Comparison of ENCODE assay signal across 1 cellular context in the genomic region with DNA sequence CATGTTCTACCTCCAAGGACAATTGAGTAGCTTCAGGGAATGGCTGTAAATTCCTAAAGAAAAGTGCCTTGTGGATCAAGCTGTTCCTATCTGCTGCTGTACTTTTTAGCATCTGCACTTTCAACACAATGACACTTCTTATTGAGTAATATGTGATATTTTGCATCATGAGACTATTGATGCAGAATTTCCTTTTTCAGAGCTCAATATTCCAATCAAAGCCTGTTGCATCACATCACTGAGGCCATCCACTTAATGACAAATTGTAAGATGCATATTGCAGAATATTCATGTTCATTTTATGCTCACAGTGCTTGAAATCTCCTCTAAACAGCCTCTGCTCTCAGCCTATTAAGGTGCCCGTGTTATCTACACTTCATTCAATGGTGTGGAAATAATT.
TF ChIP-seq lines count a peak whose summit lies in the region.

No MANE protein-coding gene starts in this region.

TF ChIP-seq in SK-N-SH, 30 proteins besides CTCF, POLR2A, EP300 and RAD21 (continued from another document):
- TF ChIP-seq, protein P1, sequence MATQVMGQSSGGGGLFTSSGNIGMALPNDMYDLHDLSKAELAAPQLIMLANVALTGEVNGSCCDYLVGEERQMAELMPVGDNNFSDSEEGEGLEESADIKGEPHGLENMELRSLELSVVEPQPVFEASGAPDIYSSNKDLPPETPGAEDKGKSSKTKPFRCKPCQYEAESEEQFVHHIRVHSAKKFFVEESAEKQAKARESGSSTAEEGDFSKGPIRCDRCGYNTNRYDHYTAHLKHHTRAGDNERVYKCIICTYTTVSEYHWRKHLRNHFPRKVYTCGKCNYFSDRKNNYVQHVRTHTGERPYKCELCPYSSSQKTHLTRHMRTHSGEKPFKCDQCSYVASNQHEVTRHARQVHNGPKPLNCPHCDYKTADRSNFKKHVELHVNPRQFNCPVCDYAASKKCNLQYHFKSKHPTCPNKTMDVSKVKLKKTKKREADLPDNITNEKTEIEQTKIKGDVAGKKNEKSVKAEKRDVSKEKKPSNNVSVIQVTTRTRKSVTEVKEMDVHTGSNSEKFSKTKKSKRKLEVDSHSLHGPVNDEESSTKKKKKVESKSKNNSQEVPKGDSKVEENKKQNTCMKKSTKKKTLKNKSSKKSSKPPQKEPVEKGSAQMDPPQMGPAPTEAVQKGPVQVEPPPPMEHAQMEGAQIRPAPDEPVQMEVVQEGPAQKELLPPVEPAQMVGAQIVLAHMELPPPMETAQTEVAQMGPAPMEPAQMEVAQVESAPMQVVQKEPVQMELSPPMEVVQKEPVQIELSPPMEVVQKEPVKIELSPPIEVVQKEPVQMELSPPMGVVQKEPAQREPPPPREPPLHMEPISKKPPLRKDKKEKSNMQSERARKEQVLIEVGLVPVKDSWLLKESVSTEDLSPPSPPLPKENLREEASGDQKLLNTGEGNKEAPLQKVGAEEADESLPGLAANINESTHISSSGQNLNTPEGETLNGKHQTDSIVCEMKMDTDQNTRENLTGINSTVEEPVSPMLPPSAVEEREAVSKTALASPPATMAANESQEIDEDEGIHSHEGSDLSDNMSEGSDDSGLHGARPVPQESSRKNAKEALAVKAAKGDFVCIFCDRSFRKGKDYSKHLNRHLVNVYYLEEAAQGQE (IDR thresholded peaks at IDR 0.05; ENCODE audit: low read depth, low read length) = no peak
- TF ChIP-seq JUND (IDR thresholded peaks at IDR 0.05) = no peak
- TF ChIP-seq, protein P2, sequence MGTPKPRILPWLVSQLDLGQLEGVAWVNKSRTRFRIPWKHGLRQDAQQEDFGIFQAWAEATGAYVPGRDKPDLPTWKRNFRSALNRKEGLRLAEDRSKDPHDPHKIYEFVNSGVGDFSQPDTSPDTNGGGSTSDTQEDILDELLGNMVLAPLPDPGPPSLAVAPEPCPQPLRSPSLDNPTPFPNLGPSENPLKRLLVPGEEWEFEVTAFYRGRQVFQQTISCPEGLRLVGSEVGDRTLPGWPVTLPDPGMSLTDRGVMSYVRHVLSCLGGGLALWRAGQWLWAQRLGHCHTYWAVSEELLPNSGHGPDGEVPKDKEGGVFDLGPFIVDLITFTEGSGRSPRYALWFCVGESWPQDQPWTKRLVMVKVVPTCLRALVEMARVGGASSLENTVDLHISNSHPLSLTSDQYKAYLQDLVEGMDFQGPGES (IDR thresholded peaks at IDR 0.05; ENCODE audit: low read depth, low read length) = no peak
- TF ChIP-seq CHD2 (IDR thresholded peaks at IDR 0.05; ENCODE audit: low read length, partially characterized antibody) = no peak
- TF ChIP-seq, protein P3, sequence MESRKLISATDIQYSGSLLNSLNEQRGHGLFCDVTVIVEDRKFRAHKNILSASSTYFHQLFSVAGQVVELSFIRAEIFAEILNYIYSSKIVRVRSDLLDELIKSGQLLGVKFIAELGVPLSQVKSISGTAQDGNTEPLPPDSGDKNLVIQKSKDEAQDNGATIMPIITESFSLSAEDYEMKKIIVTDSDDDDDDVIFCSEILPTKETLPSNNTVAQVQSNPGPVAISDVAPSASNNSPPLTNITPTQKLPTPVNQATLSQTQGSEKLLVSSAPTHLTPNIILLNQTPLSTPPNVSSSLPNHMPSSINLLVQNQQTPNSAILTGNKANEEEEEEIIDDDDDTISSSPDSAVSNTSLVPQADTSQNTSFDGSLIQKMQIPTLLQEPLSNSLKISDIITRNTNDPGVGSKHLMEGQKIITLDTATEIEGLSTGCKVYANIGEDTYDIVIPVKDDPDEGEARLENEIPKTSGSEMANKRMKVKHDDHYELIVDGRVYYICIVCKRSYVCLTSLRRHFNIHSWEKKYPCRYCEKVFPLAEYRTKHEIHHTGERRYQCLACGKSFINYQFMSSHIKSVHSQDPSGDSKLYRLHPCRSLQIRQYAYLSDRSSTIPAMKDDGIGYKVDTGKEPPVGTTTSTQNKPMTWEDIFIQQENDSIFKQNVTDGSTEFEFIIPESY (IDR thresholded peaks at IDR 0.05; ENCODE audit: borderline replicate concordance, low read depth) = no peak
- no peak for TF ChIP-seq TEAD4 (IDR thresholded peaks at IDR 0.05; ENCODE audit: borderline replicate concordance, insufficient read depth)
- TF ChIP-seq FOSL2 (IDR thresholded peaks at IDR 0.05; ENCODE audit: borderline replicate concordance, low read depth) = no peak
- TF ChIP-seq MEF2A (IDR thresholded peaks at IDR 0.05; ENCODE audit: borderline replicate concordance, low read depth) = no peak
- no peak for TF ChIP-seq FOXM1 (IDR thresholded peaks at IDR 0.05; ENCODE audit: low read depth)
- TF ChIP-seq, protein P4, sequence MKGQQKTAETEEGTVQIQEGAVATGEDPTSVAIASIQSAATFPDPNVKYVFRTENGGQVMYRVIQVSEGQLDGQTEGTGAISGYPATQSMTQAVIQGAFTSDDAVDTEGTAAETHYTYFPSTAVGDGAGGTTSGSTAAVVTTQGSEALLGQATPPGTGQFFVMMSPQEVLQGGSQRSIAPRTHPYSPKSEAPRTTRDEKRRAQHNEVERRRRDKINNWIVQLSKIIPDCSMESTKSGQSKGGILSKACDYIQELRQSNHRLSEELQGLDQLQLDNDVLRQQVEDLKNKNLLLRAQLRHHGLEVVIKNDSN (IDR thresholded peaks at IDR 0.05; ENCODE audit: borderline replicate concordance, low read depth) = no peak
TF ChIP-seq in SK-N-SH: peak in this region for 0.
